8 cellular contexts compared by ENCODE assay signal in the genomic region with DNA sequence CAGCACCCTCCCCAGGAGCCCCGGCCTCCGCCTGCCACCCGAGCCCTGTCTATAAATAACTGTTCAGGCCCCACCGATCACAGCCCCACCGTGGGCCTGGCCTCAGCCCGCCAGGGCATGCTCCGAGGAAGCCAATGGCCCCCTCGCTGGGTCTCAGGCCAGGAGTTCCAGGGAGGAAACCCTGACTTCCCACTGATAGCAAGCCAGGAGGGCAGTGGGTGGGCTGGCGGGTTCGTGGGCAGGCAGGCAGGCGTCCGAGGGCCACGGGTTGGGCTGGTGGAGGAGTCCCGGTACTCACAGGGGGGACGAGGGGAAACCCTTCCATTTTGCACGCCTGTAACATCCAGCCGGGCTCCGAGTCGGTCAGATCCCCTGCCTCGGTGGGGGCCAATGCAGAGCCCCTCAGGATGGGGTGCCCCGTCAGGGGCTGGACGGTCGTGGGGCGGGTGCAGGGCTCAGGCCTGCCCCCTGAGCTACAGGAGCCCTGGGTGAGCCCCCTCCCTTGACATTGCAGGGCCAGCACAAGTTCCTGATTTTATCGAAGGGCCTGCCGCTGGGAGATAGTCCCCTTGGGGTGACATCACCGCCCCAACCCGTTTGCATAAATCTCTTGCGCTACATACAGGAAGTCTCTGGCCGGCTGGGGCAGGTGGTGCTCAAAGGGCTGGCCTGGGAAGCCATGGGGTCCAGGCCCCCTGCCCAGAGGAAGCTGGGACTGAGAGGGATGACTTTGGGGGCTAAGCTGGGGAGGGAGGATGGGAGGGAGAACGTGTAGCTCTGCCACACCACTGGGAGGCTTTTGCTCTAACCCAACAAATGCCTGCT. TPM values are rescaled to one million over a fixed set of nuclear protein-coding genes. Genes with fewer than 3 reads are reported as not detected.
DNase-seq lines count a peak whose midpoint lies in the region; ATAC-seq and TF ChIP-seq lines count a peak whose summit lies in the region.

A gene (minus strand): TSS at position 537 of the 825 bp plus-strand sequence. CDS start 194 bp downstream, at position 343.

- POLR2A ChIA-PET in Caco-2 (lab: Charles Lee), result no interaction called here

- peak within 1 kb of the TSS; percentile 76 to 99 (median 91) for H3K4me3 ChIP-seq in BLaER1 treated with 17β-estradiol and CSF1 and Interleukin-3, amounts not matched to agents 10 nM and 100 nM
- H3K4me3 ChIP-seq in Caco-2 (ENCODE audit: low read depth, low read length), result no peak within 1 kb of the TSS

- TF ChIP-seq CTCF in nephron progenitor cell (IDR thresholded peaks at IDR 0.05), result no peak
- TF ChIP-seq CTCF in glutamatergic neuron (IDR thresholded peaks at IDR 0.05; ENCODE audit: partially characterized antibody, unreplicated experiment), result no peak
- no peak for TF ChIP-seq CTCF in Caco-2 (IDR thresholded peaks at IDR 0.05; ENCODE audit: insufficient read depth in 1 of 2, low read depth in 1 of 2, low read length in 1 of 2, severe bottlenecking in 1 of 2, unreplicated experiment in 1 of 2)
- TF ChIP-seq CTCF in Calu3 (IDR thresholded peaks at IDR 0.05; ENCODE audit: unreplicated experiment), result no peak

- H3K9me3 ChIP-seq in BLaER1 treated with 17β-estradiol and CSF1 and Interleukin-3, amounts not matched to agents 10 nM and 100 nM (replicated peaks in 1 of 11), result no peaks in the 10 kb centered on the region
- H3K9me3 ChIP-seq in Caco-2, result no peaks in the 10 kb centered on the region

- peak within 1 kb of the TSS; percentile 90 to 100 (median 98) for H3K4me2 ChIP-seq in BLaER1 treated with 17β-estradiol and CSF1 and Interleukin-3, amounts not matched to agents 10 nM and 100 nM

- H3K36me3 ChIP-seq in BLaER1 treated with 17β-estradiol and CSF1 and Interleukin-3, amounts not matched to agents 10 nM and 100 nM, result peaks cover 26 to 70% (median 49%) of the 10 kb centered on the region in 11 experiments
- H3K36me3 ChIP-seq in Caco-2 (ENCODE audit: control insufficient read depth, insufficient read depth, low read length), result no peaks in the 10 kb centered on the region

- no TSS peak for BruUV-seq in Caco-2 (replicated peaks; lab: Mats Ljungman, UMichigan)
- BruUV-seq in Calu3 (replicated peaks; lab: Mats Ljungman, UMichigan), result no TSS peak

- peaks cover 23 to 38% (median 33%) of the 10 kb centered on the region in 11 experiments; a peak in 21 of 22 replicates for H4K20me1 ChIP-seq in BLaER1 treated with 17β-estradiol and CSF1 and Interleukin-3, amounts not matched to agents 10 nM and 100 nM

- H3K27ac Mint-ChIP-seq in nephron progenitor cell (peak within 1 kb of the TSS; percentile 57), glutamatergic neuron (ENCODE audit: unreplicated experiment) (no peak within 1 kb of the TSS), Caco-2 (ENCODE audit: unreplicated experiment) (no peak within 1 kb of the TSS), Calu3 (ENCODE audit: unreplicated experiment) (no peak within 1 kb of the TSS)

- H3K4me1 Mint-ChIP-seq in nephron progenitor cell, result peaks cover 31% of the 10 kb centered on the region
- no peaks in the 10 kb centered on the region for H3K4me1 Mint-ChIP-seq in glutamatergic neuron (ENCODE audit: low read depth, unreplicated experiment)
- no peaks in the 10 kb centered on the region for H3K4me1 Mint-ChIP-seq in Caco-2 (ENCODE audit: low read depth, unreplicated experiment)
- H3K4me1 Mint-ChIP-seq in Calu3 (ENCODE audit: low read depth, unreplicated experiment), result no peaks in the 10 kb centered on the region

- ATAC-seq in GM19452 (IDR thresholded peaks at IDR 0.05; ENCODE audit: unreplicated experiment) (peak; percentile 78), HG03439 (IDR thresholded peaks at IDR 0.05; ENCODE audit: unreplicated experiment) (peak; percentile 67)

- peak; percentile 46 for DNase-seq in nephron progenitor cell
- DNase-seq in glutamatergic neuron, result no peak
- no peak for DNase-seq in Caco-2
- DNase-seq in Calu3, result no peak

- peak within 1 kb of the TSS; percentile 95 to 100 (median 99) for H3K9ac ChIP-seq in BLaER1 treated with 17β-estradiol and CSF1 and Interleukin-3, amounts not matched to agents 10 nM and 100 nM

- CTCF ChIA-PET in Caco-2 (lab: Charles Lee), result no interaction called here
- CTCF ChIA-PET in Calu3 (lab: Charles Lee), result no interaction called here

- intact Hi-C loops in Caco-2 (cut with micrococcal nuclease; ENCODE audit: unreplicated experiment), result loop anchor here (10.0 kb wide), 1 partner anchor 477 kb away; no protein-coding TSS in a partner anchor
- intact Hi-C loops in Calu3 (cut with micrococcal nuclease; ENCODE audit: unreplicated experiment), result no loop called here

- no peak within 1 kb of the TSS for H3K4me3 Mint-ChIP-seq in nephron progenitor cell
- H3K4me3 Mint-ChIP-seq in glutamatergic neuron (ENCODE audit: unreplicated experiment), result no peak within 1 kb of the TSS
- H3K4me3 Mint-ChIP-seq in Caco-2 (ENCODE audit: unreplicated experiment), result no peak within 1 kb of the TSS
- H3K4me3 Mint-ChIP-seq in Calu3 (ENCODE audit: low read depth, unreplicated experiment), result no peak within 1 kb of the TSS

- peak within 1 kb of the TSS; percentile 94 to 100 (median 99) for H3K27ac ChIP-seq in BLaER1 treated with 17β-estradiol and CSF1 and Interleukin-3, amounts not matched to agents 10 nM and 100 nM
- H3K27ac ChIP-seq in angular gyrus (ENCODE audit: low read depth, low read length), result peak within 1 kb of the TSS; percentile 44

- H3K27me3 ChIP-seq in BLaER1 treated with 17β-estradiol and CSF1 and Interleukin-3, amounts not matched to agents 10 nM and 100 nM, result no peaks in the 10 kb centered on the region
- no peaks in the 10 kb centered on the region for H3K27me3 ChIP-seq in Caco-2 (replicated peaks; ENCODE audit: control insufficient read depth, insufficient read depth, low read length)

- peaks cover 56 to 73% (median 62%) of the 10 kb centered on the region in 10 experiments for H3K4me1 ChIP-seq in BLaER1 treated with 17β-estradiol and CSF1 and Interleukin-3, amounts not matched to agents 10 nM and 100 nM
- peaks cover 4% of the 10 kb centered on the region; the same call in 1 of the 2 replicates for H3K4me1 ChIP-seq in Caco-2

- H3K9me3 Mint-ChIP-seq in nephron progenitor cell (peaks cover under 1% of the 10 kb centered on the region), glutamatergic neuron (ENCODE audit: unreplicated experiment) (peaks cover 2% of the 10 kb centered on the region), Caco-2 (ENCODE audit: unreplicated experiment) (no peaks in the 10 kb centered on the region), Calu3 (ENCODE audit: low read depth, unreplicated experiment) (no peaks in the 10 kb centered on the region)

- peaks cover 6% of the 10 kb centered on the region for H3K27me3 Mint-ChIP-seq in nephron progenitor cell (ENCODE audit: low read depth, poor library complexity)
- H3K27me3 Mint-ChIP-seq in glutamatergic neuron (ENCODE audit: unreplicated experiment), result no peaks in the 10 kb centered on the region
- no peaks in the 10 kb centered on the region for H3K27me3 Mint-ChIP-seq in Caco-2 (ENCODE audit: insufficient read depth, unreplicated experiment)
- peaks cover 10% of the 10 kb centered on the region for H3K27me3 Mint-ChIP-seq in Calu3 (ENCODE audit: unreplicated experiment)

- H3K36me3 Mint-ChIP-seq in nephron progenitor cell (ENCODE audit: low read depth) (no peaks in the 10 kb centered on the region), glutamatergic neuron (ENCODE audit: unreplicated experiment) (no peaks in the 10 kb centered on the region), Caco-2 (ENCODE audit: insufficient read depth, unreplicated experiment) (no peaks in the 10 kb centered on the region), Calu3 (ENCODE audit: insufficient read depth, unreplicated experiment) (no peaks in the 10 kb centered on the region)

RNA-seq across cellular contexts. Expression of the gene that starts here (rescaled TPM):
- total RNA-seq in glutamatergic neuron (ENCODE audit: unreplicated experiment), result not detected
- not detected in 2 replicates for total RNA-seq in Caco-2 (2022)
- not detected in 2 replicates for total RNA-seq in Calu3 (2022)
